In the genomic region with DNA sequence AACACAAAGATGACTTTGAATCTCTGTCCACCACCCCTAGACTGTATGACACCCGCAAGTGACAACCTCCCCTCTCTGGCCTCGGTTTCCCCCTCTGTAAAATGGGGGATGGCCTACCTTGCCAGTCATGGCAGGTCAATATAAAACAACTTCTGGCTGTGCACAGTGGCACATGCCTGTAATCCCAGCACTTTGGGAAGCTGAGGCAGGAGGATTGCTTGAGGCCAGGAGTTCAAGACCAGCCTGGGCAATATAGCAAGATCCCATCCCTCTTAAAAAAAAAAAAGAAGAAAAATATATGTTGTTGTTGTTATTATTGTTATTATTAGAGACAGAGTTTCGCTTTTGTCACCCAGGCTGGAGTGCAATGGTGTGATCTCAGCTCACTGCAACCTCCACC, we compare ENCODE assay signal across 1 cellular context.
TF ChIP-seq lines count a peak whose summit lies in the region.

No MANE protein-coding gene starts in this region.

TF ChIP-seq in HepG2, 621 proteins besides CTCF, POLR2A, EP300 and RAD21:
- TF ChIP-seq ZNF121 (CRISPR knock-in tag; IDR thresholded peaks at IDR 0.05), result 0 out of 2 replicates have a peak, but pooled peaks have one; percentile 18
